In genomic region chr5:127596501-127596900, GRCh38 we compare ENCODE assay signal across 19 cellular contexts. TPM values are rescaled to one million over a fixed set of nuclear protein-coding genes. Genes with fewer than 3 reads are reported as not detected.
A peak's percentile ranks its signal among the peaks of the same experiment; 100 is the strongest.
DNase-seq lines count a peak whose midpoint lies in the region; ATAC-seq and TF ChIP-seq lines count a peak whose summit lies in the region.
"Had no signal": no experiment of that assay in that cellular context is flagged by ENCODE, and none has a peak within 500 bp of the region (broad histone marks: within the 10 kb centered on the region; RNA-seq: fewer than 3 reads in every experiment).

No MANE protein-coding gene starts in this region.

- H3K27ac Mint-ChIP-seq in IgD-negative memory B cell: peak overlapping the region in 2 of 3 donors; percentile 10 to 40
- H3K27ac Mint-ChIP-seq: CD14-positive monocyte had no signal

- no peak overlapping the region for H3K4me3 ChIP-seq in WERI-Rb-1 (ENCODE audit: low read depth, low read length)
- H3K4me3 ChIP-seq in gastroesophageal sphincter: no peak overlapping the region
- no peak overlapping the region for H3K4me3 ChIP-seq in left ventricle myocardium inferior
- H3K4me3 ChIP-seq: MG63 had no signal

- H3K36me3 Mint-ChIP-seq in IgD-negative memory B cell: no peaks in the 10 kb centered on the region
- H3K36me3 Mint-ChIP-seq: CD14-positive monocyte had no signal

- no peaks in the 10 kb centered on the region for H3K27me3 ChIP-seq in WERI-Rb-1 (ENCODE audit: insufficient read depth, low read depth, severe bottlenecking)
- H3K27me3 ChIP-seq in gastroesophageal sphincter: no peaks in the 10 kb centered on the region
- no peaks in the 10 kb centered on the region for H3K27me3 ChIP-seq in left ventricle myocardium inferior (ENCODE audit: low read depth)
- H3K27me3 ChIP-seq: MG63 had no signal

- intact Hi-C loops in left ventricle myocardium inferior (cut with micrococcal nuclease): no loop called here

- no peak for TF ChIP-seq POLR2A in gastroesophageal sphincter (IDR thresholded peaks at IDR 0.05)

- H3K27me3 Mint-ChIP-seq in IgD-negative memory B cell: no peaks in the 10 kb centered on the region

- peak; percentile 50 for DNase-seq in D341Med (ENCODE audit: low spot score)
- peak; percentile 23 for DNase-seq in NCI-H345 treated with DMSO at 0.1 percent for 48 hours (lab: John Stamatoyannopoulos, UW; ENCODE audit: unreplicated experiment)
- peak; percentile 89 for DNase-seq in WERI-Rb-1
- no peak for DNase-seq in stimulated activated CD4-positive, alpha-beta T cell treated with anti-CD3 and anti-CD28 coated beads, Interleukin-2, amount 100 ng/mL, for 24 hours
- DNase-seq in left ventricle myocardium inferior: no peak
- no peak for DNase-seq in stimulated activated CD4-positive, alpha-beta T cell treated with anti-CD3 and anti-CD28 coated beads, Interleukin-1b, Interleukin-23, amount 100 ng/mL, for 48 hours
- DNase-seq: MG63, NCI-H2107, SHP77 had no signal

- no peak for ATAC-seq in gastroesophageal sphincter
- ATAC-seq: HepG2, SK-N-SH treated with all-trans-retinoic acid at 6 μM for 48 hours had no signal

- H3K36me3 ChIP-seq in WERI-Rb-1 (no peaks in the 10 kb centered on the region), gastroesophageal sphincter (no peaks in the 10 kb centered on the region), left ventricle myocardium inferior (no peaks in the 10 kb centered on the region)
- H3K36me3 ChIP-seq: MG63 had no signal

- WGBS in gastroesophageal sphincter (ENCODE audit: low coverage in 1 of 2), 2 donors: no CpG with 5 or more reads among the region's 3 CpGs

- H3K9me3 ChIP-seq in WERI-Rb-1 (ENCODE audit: severe bottlenecking) (no peaks in the 10 kb centered on the region), gastroesophageal sphincter (no peaks in the 10 kb centered on the region), left ventricle myocardium inferior (replicated peaks) (no peaks in the 10 kb centered on the region)
- H3K9me3 ChIP-seq: MG63 had no signal

- TF ChIP-seq CTCF in WERI-Rb-1 (IDR thresholded peaks at IDR 0.05; ENCODE audit: low read depth, low read length) (0 out of 2 replicates have a peak, but pooled peaks have one; percentile 12), gastroesophageal sphincter (IDR thresholded peaks at IDR 0.05) (no peak), left ventricle myocardium inferior (IDR thresholded peaks at IDR 0.05; ENCODE audit: borderline replicate concordance) (no peak)

- peak overlapping the region; percentile 53 for H3K27ac ChIP-seq in WERI-Rb-1
- H3K27ac ChIP-seq in gastroesophageal sphincter: no peak overlapping the region
- H3K27ac ChIP-seq in left ventricle myocardium inferior (replicated peaks): no peak overlapping the region

- H3K4me1 Mint-ChIP-seq in IgD-negative memory B cell: no peaks in the 10 kb centered on the region
- H3K4me1 Mint-ChIP-seq: CD14-positive monocyte had no signal

- no peak overlapping the region for H3K4me3 Mint-ChIP-seq in IgD-negative memory B cell
- H3K4me3 Mint-ChIP-seq: CD14-positive monocyte had no signal

- no peak for TF ChIP-seq EP300 in gastroesophageal sphincter (IDR thresholded peaks at IDR 0.05)

- H3K9me3 Mint-ChIP-seq in IgD-negative memory B cell: no peaks in the 10 kb centered on the region

- H3K4me1 ChIP-seq in gastroesophageal sphincter: peaks cover 0 to 15% (median 0%) of the 10 kb centered on the region in 3 donors
- H3K4me1 ChIP-seq in left ventricle myocardium inferior: no peaks in the 10 kb centered on the region

RNA-seq across cellular contexts. Expression of gene CTXN3, which starts 52.4 kb away (rescaled TPM):
- polyA plus RNA-seq in IgD-negative memory B cell: not detected
- under 1 TPM in 1 of 4 donors, not detected in 3; 0.58 TPM for total RNA-seq in gastroesophageal sphincter
- not detected for total RNA-seq in left ventricle myocardium inferior
- total RNA-seq: A673; Daoy; H1; HepG2; NCI-H460; T-helper 1 cell treated with Interleukin-12 subunit alpha and Interleukin-12 subunit beta and Interleukin-4 antibody, amounts not matched to agents 30 ng/mL and 1 ng/mL, for 36 hours had no signal
- polyA plus RNA-seq: CD14-positive monocyte, HepG2 had no signal

Comparison
In these comparisons a context has a peak if more than half of its experiments do, and no peak if none do; other contexts are left out.
1. DNase-seq: peak in D341Med (single experiment), NCI-H345 treated with DMSO at 0.1 percent for 48 hours (single experiment) and WERI-Rb-1 (single experiment); none in stimulated activated CD4-positive, alpha-beta T cell treated with anti-CD3 and anti-CD28 coated beads, Interleukin-2, amount 100 ng/mL, for 24 hours (0 of 2), left ventricle myocardium inferior (single experiment) and stimulated activated CD4-positive, alpha-beta T cell treated with anti-CD3 and anti-CD28 coated beads, Interleukin-1b, Interleukin-23, amount 100 ng/mL, for 48 hours (single experiment).